6 cellular contexts compared by ENCODE assay signal in genomic region chr6:147751232-147751631, GRCh38.
"Had no signal": no experiment of that assay in that cellular context is flagged by ENCODE, and none has a peak within 500 bp of the region (broad histone marks: within the 10 kb centered on the region; RNA-seq: fewer than 3 reads in every experiment).

No MANE protein-coding gene starts in this region.

- H3K36me3 ChIP-seq: HAP-1 had no signal

- H3K9ac ChIP-seq: GM23248 had no signal

- H3K9me3 ChIP-seq: HAP-1 had no signal

- H2AFZ ChIP-seq: GM23248 had no signal

- H3K4me1 ChIP-seq: HAP-1 had no signal

- H3K27ac ChIP-seq: GM23248 had no signal

- ATAC-seq: HCT116 had no signal

- DNase-seq: GM23248, GOT3, H7, IMR-90 had no signal

- H3K4me3 ChIP-seq: GM23248, HAP-1 had no signal
